ENCODE assay signal across 32 cellular contexts in the genomic region with DNA sequence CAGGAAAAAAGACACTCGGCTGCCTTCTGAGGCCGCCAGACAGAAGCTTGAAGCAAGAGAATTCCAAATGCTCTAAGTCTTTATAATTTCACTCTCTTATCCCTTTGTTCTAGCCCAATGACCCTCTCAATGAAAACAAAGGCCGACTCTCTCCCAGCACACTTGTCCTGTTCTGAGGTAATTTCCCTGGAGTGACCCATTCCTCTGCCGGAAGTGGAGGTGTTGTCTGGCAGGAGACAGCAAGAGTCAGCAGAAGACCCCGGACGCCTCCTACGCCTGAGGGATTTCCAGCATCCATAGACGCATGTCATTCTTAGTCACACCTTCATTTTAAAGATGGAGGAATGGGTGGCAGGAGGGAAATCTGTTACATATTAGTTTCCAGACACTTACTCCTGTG.
"Had no signal": no experiment of that assay in that cellular context is flagged by ENCODE, and none has a peak within 500 bp of the region (broad histone marks: within the 10 kb centered on the region; RNA-seq: fewer than 3 reads in every experiment).

No MANE protein-coding gene starts in this region.

- H3K36me3 ChIP-seq: ascending aorta, breast epithelium, cardiac muscle cell, colonic mucosa had no signal

- H3K9me3 ChIP-seq: ascending aorta, breast epithelium, colonic mucosa had no signal

- H3K4me1 ChIP-seq: ascending aorta, breast epithelium, colonic mucosa had no signal

- H3K4me3 Mint-ChIP-seq: activated CD4-positive, alpha-beta memory T cell treated with anti-CD3 and anti-CD28 coated beads, Interleukin-2, amount 10 ng/mL, durations not matched to agents 7 days and 5 days; activated CD4-positive, alpha-beta T cell treated with anti-CD3 and anti-CD28 coated beads, Interleukin-2, amount 10 ng/mL, durations not matched to agents 7 days and 5 days; activated naive CD4-positive, alpha-beta T cell treated with anti-CD3 and anti-CD28 coated beads, Interleukin-2, amount 10 ng/mL, durations not matched to agents 7 days and 5 days; activated naive CD8-positive, alpha-beta T cell treated with anti-CD3 and anti-CD28 coated beads, Interleukin-2, amount 10 ng/mL, durations not matched to agents 7 days and 5 days; activated T-cell treated with anti-CD3 and anti-CD28 coated beads, Interleukin-2, amount 50 U/mL, for 24 hours; activated T-cell treated with anti-CD3 and anti-CD28 coated beads, Interleukin-2, amount 50 U/mL, for 72 hours; brain; T-helper 17 cell; T-helper 2 cell treated with Interferon-gamma antibody and Interleukin-4, amounts not matched to agents 5 μg/mL and 100 μg/mL, for 36 hours had no signal

- H3K4me1 Mint-ChIP-seq: activated CD4-positive, alpha-beta memory T cell treated with anti-CD3 and anti-CD28 coated beads, Interleukin-2, amount 10 ng/mL, durations not matched to agents 7 days and 5 days; activated CD4-positive, alpha-beta T cell treated with anti-CD3 and anti-CD28 coated beads, Interleukin-2, amount 10 ng/mL, durations not matched to agents 7 days and 5 days; activated naive CD4-positive, alpha-beta T cell treated with anti-CD3 and anti-CD28 coated beads, Interleukin-2, amount 10 ng/mL, durations not matched to agents 7 days and 5 days; activated naive CD8-positive, alpha-beta T cell treated with anti-CD3 and anti-CD28 coated beads, Interleukin-2, amount 10 ng/mL, durations not matched to agents 7 days and 5 days; brain; T-helper 17 cell had no signal

- H3K27ac ChIP-seq: ascending aorta, breast epithelium, cardiac muscle cell, colonic mucosa, epithelial cell of prostate had no signal

- H3K27ac Mint-ChIP-seq: activated CD4-positive, alpha-beta memory T cell treated with anti-CD3 and anti-CD28 coated beads, Interleukin-2, amount 10 ng/mL, durations not matched to agents 7 days and 5 days; activated CD4-positive, alpha-beta T cell treated with anti-CD3 and anti-CD28 coated beads, Interleukin-2, amount 10 ng/mL, durations not matched to agents 7 days and 5 days; activated naive CD4-positive, alpha-beta T cell treated with anti-CD3 and anti-CD28 coated beads, Interleukin-2, amount 10 ng/mL, durations not matched to agents 7 days and 5 days; activated naive CD4-positive, alpha-beta T cell treated with anti-CD3 and anti-CD28 coated beads, Interleukin-2, amount 50 U/mL, for 72 hours; activated naive CD8-positive, alpha-beta T cell treated with anti-CD3 and anti-CD28 coated beads, Interleukin-2, amount 10 ng/mL, durations not matched to agents 7 days and 5 days; activated T-cell treated with anti-CD3 and anti-CD28 coated beads, Interleukin-2, amount 50 U/mL, for 24 hours; activated T-cell treated with anti-CD3 and anti-CD28 coated beads, Interleukin-2, amount 50 U/mL, for 72 hours; brain; T-helper 17 cell; T-helper 2 cell treated with Interferon-gamma antibody and Interleukin-4, amounts not matched to agents 5 μg/mL and 100 μg/mL, for 36 hours had no signal

- H3K9me3 Mint-ChIP-seq: activated CD4-positive, alpha-beta memory T cell treated with anti-CD3 and anti-CD28 coated beads, Interleukin-2, amount 10 ng/mL, durations not matched to agents 7 days and 5 days; activated CD4-positive, alpha-beta T cell treated with anti-CD3 and anti-CD28 coated beads, Interleukin-2, amount 10 ng/mL, durations not matched to agents 7 days and 5 days; activated naive CD4-positive, alpha-beta T cell treated with anti-CD3 and anti-CD28 coated beads, Interleukin-2, amount 10 ng/mL, durations not matched to agents 7 days and 5 days; activated naive CD8-positive, alpha-beta T cell treated with anti-CD3 and anti-CD28 coated beads, Interleukin-2, amount 10 ng/mL, durations not matched to agents 7 days and 5 days; activated T-cell treated with anti-CD3 and anti-CD28 coated beads, Interleukin-2, amount 50 U/mL, for 72 hours; T-helper 2 cell treated with Interferon-gamma antibody and Interleukin-4, amounts not matched to agents 5 μg/mL and 100 μg/mL, for 36 hours had no signal

- H3K36me3 Mint-ChIP-seq: activated naive CD4-positive, alpha-beta T cell treated with anti-CD3 and anti-CD28 coated beads, Interleukin-2, amount 10 ng/mL, durations not matched to agents 7 days and 5 days; activated naive CD4-positive, alpha-beta T cell treated with anti-CD3 and anti-CD28 coated beads, Interleukin-2, amount 50 U/mL, for 72 hours; activated naive CD8-positive, alpha-beta T cell treated with anti-CD3 and anti-CD28 coated beads, Interleukin-2, amount 10 ng/mL, durations not matched to agents 7 days and 5 days; brain had no signal

- FAIRE-seq: endometrium, endothelial cell of umbilical vein, frontal cortex had no signal

- H3K4me3 ChIP-seq: ascending aorta, breast epithelium, cardiac muscle cell, colonic mucosa had no signal

- ATAC-seq: activated naive CD4-positive, alpha-beta T cell treated with anti-CD3 and anti-CD28 coated beads, Interleukin-2, amount 50 U/mL, for 72 hours; activated T-cell treated with anti-CD3 and anti-CD28 coated beads, Interleukin-2, amount 50 U/mL, for 72 hours; T-helper 17 cell had no signal

- H3K27me3 Mint-ChIP-seq: activated naive CD8-positive, alpha-beta T cell treated with anti-CD3 and anti-CD28 coated beads, Interleukin-2, amount 10 ng/mL, durations not matched to agents 7 days and 5 days had no signal

- DNase-seq: activated CD4-positive, alpha-beta memory T cell treated with anti-CD3 and anti-CD28 coated beads, Interleukin-2, amount 10 ng/mL, durations not matched to agents 7 days and 5 days; activated CD4-positive, alpha-beta T cell treated with anti-CD3 and anti-CD28 coated beads for 1 hour; activated CD4-positive, alpha-beta T cell treated with anti-CD3 and anti-CD28 coated beads for 4 hours; activated CD4-positive, alpha-beta T cell treated with anti-CD3 and anti-CD28 coated beads, Interleukin-2, amount 10 ng/mL, durations not matched to agents 7 days and 5 days; activated CD4-positive, alpha-beta T cell treated with anti-CD3 and anti-CD28 coated beads, Interleukin-2, amount 50 U/mL, for 4 hours; activated CD8-positive, alpha-beta memory T cell treated with anti-CD3 and anti-CD28 coated beads, Interleukin-2, amount 50 U/mL, for 48 hours; activated gamma-delta T cell; activated naive CD4-positive, alpha-beta T cell; activated naive CD4-positive, alpha-beta T cell treated with anti-CD3 and anti-CD28 coated beads, Interleukin-2, amount 10 ng/mL, durations not matched to agents 7 days and 5 days; activated naive CD8-positive, alpha-beta T cell treated with anti-CD3 and anti-CD28 coated beads, Interleukin-2, amount 10 ng/mL, durations not matched to agents 7 days and 5 days; activated T-cell treated with anti-CD3 and anti-CD28 coated beads for 4 hours; activated T-cell treated with anti-CD3 and anti-CD28 coated beads, Interleukin-2, amount 50 U/mL, for 24 hours; activated T-cell treated with anti-CD3 and anti-CD28 coated beads, Interleukin-2, amount 50 U/mL, for 72 hours; central memory CD4-positive, alpha-beta T cell; cerebellar nuclear complex; colonic mucosa; effector CD8-positive, alpha-beta T cell; foreskin fibroblast; glutamatergic neuron; T-helper 1 cell; T-helper 17 cell; T1000 had no signal

- H3K27me3 ChIP-seq: ascending aorta, breast epithelium, cardiac muscle cell, colonic mucosa had no signal
